8 cellular contexts compared by ENCODE assay signal in genomic region chr20:8132015-8132631, GRCh38. TPM values are rescaled to one million over a fixed set of nuclear protein-coding genes. Genes with fewer than 3 reads are reported as not detected.
DNase-seq lines count a peak whose midpoint lies in the region; ATAC-seq and TF ChIP-seq lines count a peak whose summit lies in the region.

TSS of gene PLCB1 (plus strand) at chr20:8132266. CDS start at chr20:8132652, 386 bp downstream.

- H3K36me3 Mint-ChIP-seq in Caco-2 (ENCODE audit: insufficient read depth, unreplicated experiment) (peaks cover 30% of the 10 kb centered on the region), natural killer cell (no peaks in the 10 kb centered on the region)

- intact Hi-C loops in Caco-2 (cut with micrococcal nuclease; ENCODE audit: unreplicated experiment) (loop anchor here (1.0 to 5.0 kb wide), 4 partner anchors 173 to 450 kb away; no protein-coding TSS in a partner anchor), natural killer cell (cut with micrococcal nuclease) (loop anchor here (1.0 to 5.0 kb wide), 6 partner anchors 25 to 590 kb away; no protein-coding TSS in a partner anchor)

- POLR2A ChIA-PET in Caco-2 (lab: Charles Lee) = no interaction called here

- peaks cover 50% of the 10 kb centered on the region for H3K4me1 Mint-ChIP-seq in Caco-2 (ENCODE audit: low read depth, unreplicated experiment)
- peaks cover 41 to 43% of the 10 kb centered on the region in 2 donors for H3K4me1 Mint-ChIP-seq in natural killer cell

- H3K9me3 ChIP-seq in Caco-2 = no peaks in the 10 kb centered on the region

- peak; percentile 75 for ATAC-seq in GM21526 (IDR thresholded peaks at IDR 0.05; ENCODE audit: low FRiP score, unreplicated experiment)
- peak; percentile 92 to 96 (median 94) for ATAC-seq in natural killer cell

- H3K27ac Mint-ChIP-seq in Caco-2 (ENCODE audit: unreplicated experiment) (peak within 1 kb of the TSS; percentile 93), natural killer cell (peak within 1 kb of the TSS; percentile 21 to 78)

- H3K9me3 Mint-ChIP-seq in Caco-2 (ENCODE audit: unreplicated experiment) (no peaks in the 10 kb centered on the region), natural killer cell (no peaks in the 10 kb centered on the region)

- peak; percentile 94 for TF ChIP-seq RAD21 in Ishikawa (IDR thresholded peaks at IDR 0.05; ENCODE audit: low read depth)

- TF ChIP-seq CTCF in Caco-2 (IDR thresholded peaks at IDR 0.05; ENCODE audit: insufficient read depth in 1 of 2, low read depth in 1 of 2, low read length in 1 of 2, severe bottlenecking in 1 of 2, unreplicated experiment in 1 of 2) (peak; percentile 90 to 96), fibroblast of the aortic adventitia (IDR thresholded peaks at IDR 0.05; ENCODE audit: insufficient read depth, low read length) (peak; percentile 95), natural killer cell (IDR thresholded peaks at IDR 0.05) (peak; percentile 87)

- peak; percentile 87 to 94 for DNase-seq in Caco-2
- peak; percentile 80 for DNase-seq in RPMI7951 (ENCODE audit: low read depth)
- peak; percentile 77 for DNase-seq in activated effector memory CD4-positive, alpha-beta T cell treated with Interleukin-2 at 50 U/mL for 16 hours
- DNase-seq in fibroblast of the aortic adventitia (ENCODE audit: low read depth) = peak; percentile 83
- peak; percentile 81 for DNase-seq in natural killer cell
- DNase-seq in stimulated activated naive CD4-positive, alpha-beta T cell (lab: John Stamatoyannopoulos, UW) = peak; percentile 55 to 81 (median 70)

- H3K27me3 ChIP-seq in Caco-2 (replicated peaks; ENCODE audit: control insufficient read depth, insufficient read depth, low read length) = no peaks in the 10 kb centered on the region

- CTCF ChIA-PET in Caco-2 (lab: Charles Lee) = interaction anchor here (0.6 to 1.4 kb wide), 8 partner anchors 88 to 590 kb away, joined by 3 to 7 read pairs (median 4); no protein-coding TSS in a partner anchor

- H3K4me3 Mint-ChIP-seq in Caco-2 (ENCODE audit: unreplicated experiment) = peak within 1 kb of the TSS; percentile 84
- H3K4me3 Mint-ChIP-seq in natural killer cell = peak within 1 kb of the TSS; percentile 92

- H3K4me1 ChIP-seq in Caco-2 = peaks cover 50% of the 10 kb centered on the region

- no peaks in the 10 kb centered on the region for H3K27me3 Mint-ChIP-seq in Caco-2 (ENCODE audit: insufficient read depth, unreplicated experiment)
- H3K27me3 Mint-ChIP-seq in natural killer cell (ENCODE audit: low read depth in 2 of 2) = peaks cover 4 to 6% of the 10 kb centered on the region in 2 donors

- H3K4me3 ChIP-seq in Caco-2 (ENCODE audit: low read depth, low read length) (peak within 1 kb of the TSS; percentile 76), fibroblast of the aortic adventitia (ENCODE audit: low read depth, low read length) (peak within 1 kb of the TSS; percentile 88)

- H3K36me3 ChIP-seq in Caco-2 (ENCODE audit: control insufficient read depth, insufficient read depth, low read length) = no peaks in the 10 kb centered on the region

- TF ChIP-seq EP300 in Ishikawa (IDR thresholded peaks at IDR 0.05; ENCODE audit: borderline replicate concordance) = no peak

- TSS peak; percentile 1 for BruUV-seq in Caco-2 (replicated peaks; lab: Mats Ljungman, UMichigan)

TF ChIP-seq in Ishikawa, 13 proteins besides CTCF, POLR2A, EP300 and RAD21:
- no peak for TF ChIP-seq CEBPB (IDR thresholded peaks at IDR 0.05)
- TF ChIP-seq USF1 (IDR thresholded peaks at IDR 0.05) = no peak
- no peak for TF ChIP-seq TEAD4 (IDR thresholded peaks at IDR 0.05)
- no peak for TF ChIP-seq CREB1 (IDR thresholded peaks at IDR 0.05; ENCODE audit: low read depth)
- TF ChIP-seq REST (IDR thresholded peaks at IDR 0.05; ENCODE audit: low read depth) = no peak
- TF ChIP-seq ZBTB7A (IDR thresholded peaks at IDR 0.05; ENCODE audit: low read depth) = no peak
- 0 out of 2 replicates have a peak, but pooled peaks have one; percentile 13 for TF ChIP-seq TCF12 (IDR thresholded peaks at IDR 0.05; ENCODE audit: low read depth)
- peak; percentile 47; the same call in 1 of the 2 replicates for TF ChIP-seq MAX (IDR thresholded peaks at IDR 0.05)
- TF ChIP-seq YY1 (IDR thresholded peaks at IDR 0.05; ENCODE audit: low read depth) = peak; percentile 23; the same call in 1 of the 2 replicates
- no peak for TF ChIP-seq EGR1 (IDR thresholded peaks at IDR 0.05)
- no peak for TF ChIP-seq TAF1 (IDR thresholded peaks at IDR 0.05; ENCODE audit: low read depth)
- TF ChIP-seq NFIC (IDR thresholded peaks at IDR 0.05) = no peak
- no peak for TF ChIP-seq FOXM1 (IDR thresholded peaks at IDR 0.05; ENCODE audit: borderline replicate concordance, low read depth)

RNA-seq across cellular contexts. Expression of gene PLCB1, which starts in this region (rescaled TPM):
- total RNA-seq in Caco-2 (2022) (101 and 105 TPM in 2 replicates), fibroblast of the aortic adventitia (ENCODE audit: low replicate concordance) (39.2 and 46.5 TPM in 2 replicates), natural killer cell (10 to 100 TPM; 48.7 to 66.2 (median 57.7) TPM)
- 18.1 and 28.4 TPM in 2 replicates for total RNA-seq in RPMI7951 (2014; rRNA removed; shearing (Covaris generic))

Comparison
In these comparisons a context has a peak if more than half of its experiments do, and no peak if none do; other contexts are left out.
1. Peak in every context shown above with its lines: DNase-seq, ATAC-seq and H3K4me3 ChIP-seq.